Comparison of ENCODE assay signal across 25 cellular contexts in genomic region chr4:93719552-93719951, GRCh38.
"Had no signal": no experiment of that assay in that cellular context is flagged by ENCODE, and none has a peak within 500 bp of the region (broad histone marks: within the 10 kb centered on the region; RNA-seq: fewer than 3 reads in every experiment).

No MANE protein-coding gene starts in this region.

- ATAC-seq: activated naive CD8-positive, alpha-beta T cell treated with anti-CD3 and anti-CD28 coated beads, Interleukin-2, amount 50 U/mL, for 24 hours; gastrocnemius medialis; left colon; naive thymus-derived CD4-positive, alpha-beta T cell; sciatic nerve; stimulated activated naive CD8-positive, alpha-beta T cell treated with anti-CD3 and anti-CD28 coated beads, Interleukin-15, Interleukin-2, amounts not matched to agents 100 U/mL and 50 U/mL, for 24 hours had no signal

- DNase-seq: activated CD4-positive, alpha-beta T cell treated with anti-CD3 and anti-CD28 coated beads for 4 hours; activated CD4-positive, alpha-beta T cell treated with anti-CD3 and anti-CD28 coated beads, Interleukin-2, amount 50 U/mL, for 48 hours; activated CD8-positive, alpha-beta memory T cell treated with anti-CD3 and anti-CD28 coated beads for 24 hours; activated naive CD8-positive, alpha-beta T cell treated with anti-CD3 and anti-CD28 coated beads, Interleukin-2, amount 50 U/mL, for 24 hours; dermis blood vessel endothelial cell; effector CD4-positive, alpha-beta T cell; esophagus squamous epithelium; gastrocnemius medialis; glutamatergic neuron; islet precursor cell; left colon; midbrain; naive thymus-derived CD4-positive, alpha-beta T cell; ovary; retina; stimulated activated CD4-positive, alpha-beta T cell treated with anti-CD3 and anti-CD28 coated beads, Interleukin-12 subunit alpha, Interleukin-12 subunit beta, amount 100 ng/mL, for 4 hours; stimulated activated CD4-positive, alpha-beta T cell treated with anti-CD3 and anti-CD28 coated beads, Interleukin-4, amount 100 ng/mL, for 1 hour; stimulated activated naive CD8-positive, alpha-beta T cell treated with anti-CD3 and anti-CD28 coated beads, Interleukin-15, Interleukin-2, amounts not matched to agents 100 U/mL and 50 U/mL, for 24 hours; T-helper 1 cell; testis; transverse colon; uterus had no signal

- H3K4me3 ChIP-seq: breast epithelium, esophagus squamous epithelium, gastrocnemius medialis, ovary, skin epidermis, testis, transverse colon, uterus had no signal
